In the genomic region with DNA sequence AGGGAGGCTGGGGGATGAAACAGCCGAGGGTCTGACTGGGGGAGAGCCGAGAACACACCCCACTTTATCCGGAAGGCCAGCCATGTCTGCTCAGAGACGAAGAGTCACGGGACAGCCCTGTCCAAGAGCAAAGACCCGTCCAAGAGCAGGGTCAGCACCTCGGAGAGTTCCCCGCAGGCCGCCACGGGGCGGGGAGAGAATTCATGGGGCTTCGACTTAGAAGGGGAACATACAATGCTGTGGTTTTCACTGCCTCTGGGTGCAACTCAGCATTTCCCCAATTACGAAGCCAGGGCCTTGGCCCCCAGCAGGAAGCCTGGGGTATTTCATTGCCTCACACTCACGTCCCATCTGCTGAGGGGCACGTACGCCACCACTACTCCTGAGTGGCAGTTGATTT, we compare ENCODE assay signal across 8 cellular contexts. TPM values are rescaled to one million over a fixed set of nuclear protein-coding genes. Genes with fewer than 3 reads are reported as not detected.
DNase-seq lines count a peak whose midpoint lies in the region; ATAC-seq and TF ChIP-seq lines count a peak whose summit lies in the region.

No MANE protein-coding gene starts in this region.

- TF ChIP-seq CTCF in HFFc6 (IDR thresholded peaks at IDR 0.05): no peak; the same call in 1 of the 2 replicates

- WGBS in right cardiac atrium: 12% methylated on average over 16 of the region's 16 CpGs

- peaks cover 2% of the 10 kb centered on the region for H3K9me3 ChIP-seq in right cardiac atrium (ENCODE audit: control insufficient read depth, low read length)

- no peaks in the 10 kb centered on the region for H3K4me1 Mint-ChIP-seq in HFFc6 (ENCODE audit: low read depth)
- no peaks in the 10 kb centered on the region for H3K4me1 Mint-ChIP-seq in activated CD4-positive, alpha-beta T cell treated with anti-CD3 and anti-CD28 coated beads, Interleukin-2, amount 10 ng/mL, durations not matched to agents 24 days and 14 days
- no peaks in the 10 kb centered on the region for H3K4me1 Mint-ChIP-seq in stimulated activated memory B cell treated with anti-CD40 and anti-IgM and Interleukin-4, amounts not matched to agents 10 μg/mL and 1 μg/mL and 100 μg/mL, for 72 hours

- ATAC-seq in right cardiac atrium (peak; percentile 36 to 43), HG02623 (IDR thresholded peaks at IDR 0.05; ENCODE audit: unreplicated experiment) (no peak)
- peak; percentile 63 for ATAC-seq in stimulated activated memory B cell treated with anti-CD40 and anti-IgM and Interleukin-4, amounts not matched to agents 10 μg/mL and 1 μg/mL and 100 μg/mL, for 72 hours

- no peaks in the 10 kb centered on the region for H3K27me3 ChIP-seq in right cardiac atrium (ENCODE audit: control insufficient read depth, insufficient read depth)

- H3K27ac ChIP-seq in right cardiac atrium (ENCODE audit: low read length): no peak overlapping the region

- no peak overlapping the region for H3K27ac Mint-ChIP-seq in HFFc6
- no peak overlapping the region for H3K27ac Mint-ChIP-seq in activated CD4-positive, alpha-beta T cell treated with anti-CD3 and anti-CD28 coated beads, Interleukin-2, amount 10 ng/mL, durations not matched to agents 24 days and 14 days
- H3K27ac Mint-ChIP-seq in stimulated activated memory B cell treated with anti-CD40 and anti-IgM and Interleukin-4, amounts not matched to agents 10 μg/mL and 1 μg/mL and 100 μg/mL, for 72 hours: no peak overlapping the region

- intact Hi-C loops in activated CD4-positive, alpha-beta T cell treated with anti-CD3 and anti-CD28 coated beads, Interleukin-2, amount 10 ng/mL, durations not matched to agents 24 days and 14 days (cut with micrococcal nuclease): no loop called here
- intact Hi-C loops in right cardiac atrium (cut with DNase I): no loop called here

- no peak overlapping the region for H3K4me3 Mint-ChIP-seq in HFFc6
- H3K4me3 Mint-ChIP-seq in activated CD4-positive, alpha-beta T cell treated with anti-CD3 and anti-CD28 coated beads, Interleukin-2, amount 10 ng/mL, durations not matched to agents 24 days and 14 days: no peak overlapping the region
- no peak overlapping the region for H3K4me3 Mint-ChIP-seq in stimulated activated memory B cell treated with anti-CD40 and anti-IgM and Interleukin-4, amounts not matched to agents 10 μg/mL and 1 μg/mL and 100 μg/mL, for 72 hours

- peaks cover 34% of the 10 kb centered on the region for H3K27me3 Mint-ChIP-seq in HFFc6 (ENCODE audit: insufficient read depth)
- no peaks in the 10 kb centered on the region for H3K27me3 Mint-ChIP-seq in activated CD4-positive, alpha-beta T cell treated with anti-CD3 and anti-CD28 coated beads, Interleukin-2, amount 10 ng/mL, durations not matched to agents 24 days and 14 days
- H3K27me3 Mint-ChIP-seq in stimulated activated memory B cell treated with anti-CD40 and anti-IgM and Interleukin-4, amounts not matched to agents 10 μg/mL and 1 μg/mL and 100 μg/mL, for 72 hours: peaks cover 63% of the 10 kb centered on the region

- H3K36me3 Mint-ChIP-seq in HFFc6 (ENCODE audit: low read depth): no peaks in the 10 kb centered on the region
- H3K36me3 Mint-ChIP-seq in activated CD4-positive, alpha-beta T cell treated with anti-CD3 and anti-CD28 coated beads, Interleukin-2, amount 10 ng/mL, durations not matched to agents 24 days and 14 days (ENCODE audit: low read depth): no peaks in the 10 kb centered on the region
- H3K36me3 Mint-ChIP-seq in stimulated activated memory B cell treated with anti-CD40 and anti-IgM and Interleukin-4, amounts not matched to agents 10 μg/mL and 1 μg/mL and 100 μg/mL, for 72 hours: peaks cover 6% of the 10 kb centered on the region

- DNase-seq in AG08395 (ENCODE audit: low spot score): peak; percentile 79
- peak; percentile 12 for DNase-seq in HFFc6
- peak; percentile 78 for DNase-seq in activated CD4-positive, alpha-beta T cell treated with anti-CD3 and anti-CD28 coated beads, Interleukin-2, amount 10 ng/mL, durations not matched to agents 24 days and 14 days
- DNase-seq in right cardiac atrium: peak in 2 of 3 donors; percentile 76 to 81
- no peak for DNase-seq in NCI-H2107 (lab: John Stamatoyannopoulos, UW)
- no peak for DNase-seq in NCI-H2029 treated with DMSO at 0.1 percent for 48 hours (lab: John Stamatoyannopoulos, UW)

- H3K4me1 ChIP-seq in right cardiac atrium (ENCODE audit: control insufficient read depth, insufficient read depth, low read length): no peaks in the 10 kb centered on the region

- no peak overlapping the region for H3K4me3 ChIP-seq in right cardiac atrium (ENCODE audit: low read length)

- H3K9me3 Mint-ChIP-seq in HFFc6: no peaks in the 10 kb centered on the region
- H3K9me3 Mint-ChIP-seq in activated CD4-positive, alpha-beta T cell treated with anti-CD3 and anti-CD28 coated beads, Interleukin-2, amount 10 ng/mL, durations not matched to agents 24 days and 14 days: no peaks in the 10 kb centered on the region
- peaks cover 8% of the 10 kb centered on the region for H3K9me3 Mint-ChIP-seq in stimulated activated memory B cell treated with anti-CD40 and anti-IgM and Interleukin-4, amounts not matched to agents 10 μg/mL and 1 μg/mL and 100 μg/mL, for 72 hours

RNA-seq across cellular contexts. Expression of a gene that starts 59.3 kb away (rescaled TPM):
- not detected for total RNA-seq in HFFc6 (2021; fragmentation: NEBNext Ultra II Directional; extraction: Animal tissue kit (Norgen Biotek cat#: 25700))
- total RNA-seq in activated CD4-positive, alpha-beta T cell treated with anti-CD3 and anti-CD28 coated beads, Interleukin-2, amount 10 ng/mL, durations not matched to agents 24 days and 14 days: 0.19 TPM in 1 of 2 replicates, not detected in the other
- under 1 TPM; 0.09 to 0.32 (median 0.21) TPM for total RNA-seq in right cardiac atrium
- polyA plus RNA-seq in right cardiac atrium: 0.11 TPM

Comparison
In these comparisons a context has a peak if more than half of its experiments do, and no peak if none do; other contexts are left out.
1. DNase-seq: peak in AG08395 (single experiment), HFFc6 (single experiment), activated CD4-positive, alpha-beta T cell treated with anti-CD3 and anti-CD28 coated beads, Interleukin-2, amount 10 ng/mL, durations not matched to agents 24 days and 14 days (single experiment) and right cardiac atrium (2 of 3); none in NCI-H2107 (single experiment) and NCI-H2029 treated with DMSO at 0.1 percent for 48 hours (single experiment).